6 cellular contexts compared by ENCODE assay signal in the genomic region with DNA sequence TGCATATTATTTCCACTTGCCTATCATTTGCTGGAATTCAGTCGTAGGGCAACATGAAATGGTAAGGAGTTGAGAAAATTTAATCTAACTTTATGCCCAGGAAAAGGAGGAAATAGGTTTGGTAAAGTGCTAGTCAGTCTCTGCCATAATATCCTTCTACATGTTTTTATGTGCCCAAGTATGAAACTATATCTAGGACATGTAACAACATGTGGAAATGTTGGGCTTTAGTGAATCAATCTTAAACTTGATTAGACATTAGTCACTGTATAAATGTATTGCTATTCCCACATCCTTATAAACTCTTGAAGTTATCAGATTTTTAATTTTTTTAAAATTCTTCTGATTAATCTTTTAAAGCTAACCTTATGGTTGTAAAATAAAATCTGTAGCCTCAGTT.
"Had no signal": no experiment of that assay in that cellular context is flagged by ENCODE, and none has a peak within 500 bp of the region (broad histone marks: within the 10 kb centered on the region; RNA-seq: fewer than 3 reads in every experiment).

No MANE protein-coding gene starts in this region.

- H3K27ac ChIP-seq: GM23248 had no signal

- ATAC-seq: HepG2 had no signal

- DNase-seq: GM23248, GOT3, H7, KG1 had no signal

- H3K36me3 ChIP-seq: HAP-1 had no signal

- FAIRE-seq: HepG2 had no signal

- H3K4me3 ChIP-seq: GM23248, HAP-1 had no signal
